In genomic region chr10:97698057-97698655, GRCh38 we compare ENCODE assay signal across 8 cellular contexts. TPM values are rescaled to one million over a fixed set of nuclear protein-coding genes. Genes with fewer than 3 reads are reported as not detected.
DNase-seq lines count a peak whose midpoint lies in the region; ATAC-seq and TF ChIP-seq lines count a peak whose summit lies in the region.
"Not testable (repeated sequence)": the region's sequence is repeated elsewhere in the genome, so short reads cannot be mapped to it uniquely, and the experiment has no call there.

No MANE protein-coding gene starts in this region.

- H3K27ac Mint-ChIP-seq in glutamatergic neuron (ENCODE audit: unreplicated experiment) = peak overlapping the region; percentile 73

- H3K4me3 Mint-ChIP-seq in glutamatergic neuron (ENCODE audit: unreplicated experiment) = not testable (repeated sequence)

- not testable (repeated sequence) for H3K4me3 ChIP-seq in mucosa of descending colon, stomach

- WGBS in stomach, 5 donors = 84 to 92% (median 88%) methylated on average over 12 of the region's 12 CpGs

- TF ChIP-seq POLR2A in stomach (IDR thresholded peaks at IDR 0.05) = not testable (repeated sequence)

- peak overlapping the region in 4 of 5 donors; percentile 2 to 39 (median 31) for H3K27ac ChIP-seq in stomach

- TF ChIP-seq CTCF in glutamatergic neuron (IDR thresholded peaks at IDR 0.05; ENCODE audit: partially characterized antibody, unreplicated experiment); mucosa of descending colon (IDR thresholded peaks at IDR 0.05); stomach (IDR thresholded peaks at IDR 0.05): not testable (repeated sequence)

- not testable (repeated sequence) for H3K36me3 Mint-ChIP-seq in glutamatergic neuron (ENCODE audit: unreplicated experiment)

- not testable (repeated sequence) for H3K9me3 Mint-ChIP-seq in glutamatergic neuron (ENCODE audit: unreplicated experiment)

- intact Hi-C loops in mucosa of descending colon (cut with DNase I, micrococcal nuclease); posterior vena cava (cut with DNase I); stomach (cut with DNase I; ENCODE audit: low total_unique reads): not testable (repeated sequence)

- H3K9me3 ChIP-seq in mucosa of descending colon, stomach: not testable (repeated sequence)

- not testable (repeated sequence) for H3K36me3 ChIP-seq in mucosa of descending colon (ENCODE audit: low read depth); stomach

- not testable (repeated sequence) for H3K27me3 ChIP-seq in stomach

- peak; percentile 61 for DNase-seq in DMS 273 treated with DMSO at 0.1 percent for 48 hours (lab: John Stamatoyannopoulos, UW)
- DNase-seq in NCI-H1694 treated with DMSO at 0.1 percent for 48 hours (lab: John Stamatoyannopoulos, UW) = peak; percentile 52
- DNase-seq in NCI-H2171 treated with DMSO at 0.1 percent for 48 hours (lab: John Stamatoyannopoulos, UW) = peak; percentile 87
- peak; percentile 16 for DNase-seq in NCI-H82 treated with DMSO at 0.1 percent for 48 hours (lab: John Stamatoyannopoulos, UW; ENCODE audit: unreplicated experiment)
- peak; percentile 70 for DNase-seq in glutamatergic neuron
- DNase-seq in mucosa of descending colon, stomach: not testable (repeated sequence)
- peak; percentile 58 for DNase-seq in posterior vena cava (ENCODE audit: low spot score)

- TF ChIP-seq EP300 in stomach (IDR thresholded peaks at IDR 0.05) = not testable (repeated sequence)

- H3K4me1 Mint-ChIP-seq in glutamatergic neuron (ENCODE audit: low read depth, unreplicated experiment) = peaks cover 22% of the 10 kb centered on the region

- not testable (repeated sequence) for H3K4me1 ChIP-seq in mucosa of descending colon (ENCODE audit: low read depth)
- peaks cover 0 to 18% (median 12%) of the 10 kb centered on the region in 4 donors for H3K4me1 ChIP-seq in stomach

- peak; percentile 22 for ATAC-seq in mucosa of descending colon

- H3K27me3 Mint-ChIP-seq in glutamatergic neuron (ENCODE audit: unreplicated experiment) = not testable (repeated sequence)

RNA-seq across cellular contexts. Expression of gene AVPI1, which starts 11.1 kb away (rescaled TPM):
- total RNA-seq in glutamatergic neuron (ENCODE audit: unreplicated experiment) = 4.5 TPM
- total RNA-seq in mucosa of descending colon = 10 to 100 TPM; 23.7 to 34.1 (median 31.4) TPM
- total RNA-seq in posterior vena cava = 10 to 100 TPM; 15.0 to 17.6 TPM
- 10 to 100 TPM in 4 of 5 donors, 1 to 10 TPM in 1; 2.3 to 24.6 (median 12.1) TPM for total RNA-seq in stomach
- 10 to 100 TPM; 16.7 to 38.2 (median 23.5) TPM for polyA plus RNA-seq in stomach

RNA-seq across cellular contexts. Expression of gene MARVELD1, which starts 15.4 kb away (rescaled TPM):
- total RNA-seq in glutamatergic neuron (ENCODE audit: unreplicated experiment) (12.2 TPM), mucosa of descending colon (10 to 100 TPM; 30.7 to 45.7 (median 37.7) TPM), posterior vena cava (10 to 100 TPM; 87.5 to 96.8 TPM), stomach (10 to 100 TPM in 3 of 5 donors, 1 to 10 TPM in 2; 8.8 to 21.0 (median 12.7) TPM)
- polyA plus RNA-seq in stomach = 10 to 100 TPM in 1 of 3 donors, 1 to 10 TPM in 2; 5.7 to 13.6 (median 8.4) TPM

RNA-seq across cellular contexts. Expression of gene ZFYVE27, which starts 38.8 kb away (rescaled TPM):
- total RNA-seq in glutamatergic neuron (ENCODE audit: unreplicated experiment) = 48.5 TPM
- total RNA-seq in mucosa of descending colon = 10 to 100 TPM; 48.8 to 83.7 (median 55.0) TPM
- 10 to 100 TPM; 15.8 to 16.0 TPM for total RNA-seq in posterior vena cava
- total RNA-seq in stomach = 10 to 100 TPM in 4 of 5 donors, 1 to 10 TPM in 1; 6.7 to 77.1 (median 25.2) TPM
- polyA plus RNA-seq in stomach = 10 to 100 TPM in 1 of 3 donors, 1 to 10 TPM in 2; 4.3 to 16.3 (median 7.6) TPM

RNA-seq across cellular contexts. Expression of gene PI4K2A, which starts 57.7 kb away (rescaled TPM):
- total RNA-seq in glutamatergic neuron (ENCODE audit: unreplicated experiment) = 17.9 TPM
- 10 to 100 TPM; 11.2 to 13.7 (median 11.7) TPM for total RNA-seq in mucosa of descending colon
- 10 to 100 TPM; 13.8 to 15.9 TPM for total RNA-seq in posterior vena cava
- total RNA-seq in stomach = 10 to 100 TPM in 4 of 5 donors, 1 to 10 TPM in 1; 9.1 to 13.6 (median 10.5) TPM
- 1 to 10 TPM; 4.2 to 8.8 (median 7.8) TPM for polyA plus RNA-seq in stomach
